Comparison of ENCODE assay signal across 10 cellular contexts in the genomic region with DNA sequence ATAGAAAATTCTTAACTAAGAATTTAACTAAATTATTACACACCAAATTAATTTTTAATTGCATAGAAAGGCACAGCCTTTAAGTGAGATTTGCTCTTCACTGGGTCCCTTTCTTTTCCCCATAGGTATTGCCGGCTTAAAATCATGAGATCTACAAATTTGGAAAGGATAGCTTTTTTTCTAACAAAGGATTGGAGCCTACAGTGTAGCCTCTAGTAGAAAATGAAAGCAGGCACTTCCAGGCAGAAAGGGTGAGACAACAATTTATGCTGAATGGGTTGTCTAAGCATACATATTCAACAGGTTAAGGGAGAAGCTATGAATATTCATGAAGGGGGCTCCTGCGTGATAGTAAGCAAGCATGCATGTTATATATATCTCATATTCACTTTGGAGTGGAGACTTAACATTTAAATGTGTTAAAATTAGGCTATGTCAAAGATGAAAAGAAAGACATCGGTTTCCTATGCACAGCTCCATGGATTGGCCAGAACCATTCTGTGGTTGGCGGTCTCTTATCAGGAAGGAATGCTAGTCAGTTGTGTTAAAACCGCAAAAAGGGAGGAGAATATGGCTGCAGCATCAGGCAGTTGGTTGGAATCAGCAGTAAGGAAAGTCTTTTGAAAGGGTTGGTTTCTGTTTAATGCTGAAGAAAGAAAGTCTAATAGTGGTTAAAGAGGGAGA.
DNase-seq lines count a peak whose midpoint lies in the region; ATAC-seq and TF ChIP-seq lines count a peak whose summit lies in the region.
"Had no signal": no experiment of that assay in that cellular context is flagged by ENCODE, and none has a peak within 500 bp of the region (broad histone marks: within the 10 kb centered on the region; RNA-seq: fewer than 3 reads in every experiment).

No MANE protein-coding gene starts in this region.

- ATAC-seq in GM21515 (IDR thresholded peaks at IDR 0.05; ENCODE audit: unreplicated experiment), result no peak
- ATAC-seq in GM18520 (IDR thresholded peaks at IDR 0.05; ENCODE audit: unreplicated experiment), result no peak
- ATAC-seq in HG02981 (IDR thresholded peaks at IDR 0.05; ENCODE audit: unreplicated experiment), result no peak

- peak overlapping the region; percentile 47 for H3K4me3 ChIP-seq in fibroblast of villous mesenchyme (ENCODE audit: low read depth, low read length)
- H3K4me3 ChIP-seq: thyroid gland had no signal

- DNase-seq in ACHN (peak; percentile 80), HS-27A (ENCODE audit: low read depth) (peak; percentile 79), SW480 (ENCODE audit: low spot score) (peak; percentile 80), fibroblast of villous mesenchyme (ENCODE audit: low read depth) (peak; percentile 94), GM13976 (ENCODE audit: low spot score) (no peak)
- DNase-seq: NCI-H510A treated with DMSO at 0.1 percent for 48 hours, thyroid gland had no signal

- no peak for TF ChIP-seq CTCF in fibroblast of villous mesenchyme (IDR thresholded peaks at IDR 0.05; ENCODE audit: insufficient read depth, low read depth, low read length)
- no peak for TF ChIP-seq CTCF in GM13976 (IDR thresholded peaks at IDR 0.05; ENCODE audit: borderline replicate concordance, control extremely low read depth, extremely low read depth, insufficient read depth, missing control alignments)

- in situ Hi-C loops in ACHN (cut with HindIII; ENCODE audit: low pct_ligation_motif_present, low pct_unique_long_range_greater_than_20kb, low sequenced_read_pairs), result no loop called here
- in situ Hi-C loops in GM13976 (cut with MboI; ENCODE audit: low sequenced_read_pairs, unreplicated experiment), result no loop called here
